23 cellular contexts compared by ENCODE assay signal in the genomic region with DNA sequence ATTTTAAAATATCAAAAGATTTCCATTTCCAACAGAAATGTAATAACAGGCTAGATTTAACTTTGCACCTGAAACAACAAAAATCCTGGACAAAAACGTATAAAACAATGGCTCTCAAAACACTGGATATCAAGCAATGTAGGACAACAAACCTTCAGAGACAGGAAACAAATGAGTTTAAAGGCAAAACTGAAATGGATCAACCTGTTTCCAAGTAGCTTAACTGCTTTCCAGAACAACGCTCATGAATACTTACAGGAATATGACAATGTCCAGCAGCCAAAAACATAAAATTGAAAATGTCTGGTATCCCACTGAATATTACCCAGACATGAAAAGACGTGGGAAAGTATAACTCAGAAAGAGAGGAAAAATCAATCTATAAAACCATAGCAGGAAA.
"Had no signal": no experiment of that assay in that cellular context is flagged by ENCODE, and none has a peak within 500 bp of the region (broad histone marks: within the 10 kb centered on the region; RNA-seq: fewer than 3 reads in every experiment).

No MANE protein-coding gene starts in this region.

- H3K4me3 Mint-ChIP-seq: activated CD4-positive, alpha-beta memory T cell treated with anti-CD3 and anti-CD28 coated beads, Interleukin-2, amount 10 ng/mL, durations not matched to agents 7 days and 5 days; naive B cell had no signal

- ATAC-seq: activated CD4-positive, CD25-positive, alpha-beta regulatory T cell treated with anti-CD3 and anti-CD28 coated beads, Interleukin-2, amount 50 U/mL, for 24 hours; activated T-cell treated with anti-CD3 and anti-CD28 coated beads, Interleukin-2, amount 50 U/mL, for 72 hours; heart right ventricle; lower lobe of right lung had no signal

- H3K27ac ChIP-seq: adrenal gland, colonic mucosa, heart right ventricle, lower lobe of right lung, sigmoid colon, VCaP had no signal

- H3K9me3 Mint-ChIP-seq: activated CD4-positive, alpha-beta memory T cell treated with anti-CD3 and anti-CD28 coated beads, Interleukin-2, amount 10 ng/mL, durations not matched to agents 7 days and 5 days; activated T-cell treated with anti-CD3 and anti-CD28 coated beads, Interleukin-2, amount 50 U/mL, for 72 hours; T-helper 2 cell treated with Interferon-gamma antibody and Interleukin-4, amounts not matched to agents 5 μg/mL and 100 μg/mL, for 36 hours had no signal

- H3K9me3 ChIP-seq: adrenal gland, ascending aorta, colonic mucosa, lower lobe of right lung, sigmoid colon, tibial nerve had no signal

- H3K4me1 Mint-ChIP-seq: naive B cell had no signal

- H3K27me3 Mint-ChIP-seq: activated CD4-positive, alpha-beta memory T cell treated with anti-CD3 and anti-CD28 coated beads, Interleukin-2, amount 10 ng/mL, durations not matched to agents 7 days and 5 days; naive B cell had no signal

- H3K4me1 ChIP-seq: colonic mucosa, lower lobe of right lung had no signal

- H3K36me3 ChIP-seq: adrenal gland, ascending aorta, colonic mucosa, heart right ventricle, lower lobe of right lung, sigmoid colon, tibial nerve had no signal

- DNase-seq: activated CD4-positive, alpha-beta memory T cell treated with anti-CD3 and anti-CD28 coated beads, Interleukin-2, amount 10 ng/mL, durations not matched to agents 7 days and 5 days; activated CD4-positive, alpha-beta T cell treated with anti-CD3 and anti-CD28 coated beads, Interleukin-2, amount 10 ng/mL, durations not matched to agents 24 days and 14 days; activated gamma-delta T cell; activated naive CD4-positive, alpha-beta T cell treated with anti-CD3 and anti-CD28 coated beads, Interleukin-2, amount 50 U/mL, for 16 hours; activated T-cell treated with anti-CD3 and anti-CD28 coated beads, Interleukin-2, amount 50 U/mL, for 72 hours; adrenal gland; colonic mucosa; erythroblast; foreskin fibroblast; heart right ventricle; kidney; lower lobe of right lung; mesendoderm; naive B cell; retina; sigmoid colon; stimulated activated CD4-positive, alpha-beta T cell treated with anti-CD3 and anti-CD28 coated beads, Interleukin-4, amount 100 ng/mL, for 1 hour; stimulated activated naive CD4-positive, alpha-beta T cell had no signal

- H3K27me3 ChIP-seq: adrenal gland, ascending aorta, colonic mucosa, heart right ventricle, sigmoid colon, tibial nerve had no signal

- H3K4me3 ChIP-seq: adrenal gland, colonic mucosa, heart right ventricle, lower lobe of right lung, sigmoid colon, tibial nerve had no signal

- H3K27ac Mint-ChIP-seq: activated CD4-positive, alpha-beta memory T cell treated with anti-CD3 and anti-CD28 coated beads, Interleukin-2, amount 10 ng/mL, durations not matched to agents 7 days and 5 days; activated CD4-positive, alpha-beta T cell treated with anti-CD3 and anti-CD28 coated beads, Interleukin-2, amount 10 ng/mL, durations not matched to agents 24 days and 14 days; T-helper 2 cell treated with Interferon-gamma antibody and Interleukin-4, amounts not matched to agents 5 μg/mL and 100 μg/mL, for 36 hours had no signal
